ENCODE assay signal across 8 cellular contexts in genomic region chr12:124917135-124917840, GRCh38. TPM values are rescaled to one million over a fixed set of nuclear protein-coding genes. Genes with fewer than 3 reads are reported as not detected.
DNase-seq lines count a peak whose midpoint lies in the region; ATAC-seq and TF ChIP-seq lines count a peak whose summit lies in the region.

No MANE protein-coding gene starts in this region.

- no peaks in the 10 kb centered on the region for H3K9me3 ChIP-seq in lower lobe of right lung

- H3K27me3 ChIP-seq in lower lobe of right lung (ENCODE audit: low read depth), result no peaks in the 10 kb centered on the region

- no peak for TF ChIP-seq CTCF in lower lobe of right lung (IDR thresholded peaks at IDR 0.05)

- peak overlapping the region; percentile 91 for H3K4me3 ChIP-seq in lower lobe of right lung

- intact Hi-C loops in lower lobe of right lung (cut with DNase I), result no loop called here

- H3K4me1 ChIP-seq in lower lobe of right lung, result peaks cover 75% of the 10 kb centered on the region

- ATAC-seq in HG03342 (IDR thresholded peaks at IDR 0.05; ENCODE audit: unreplicated experiment), result peak; percentile 50
- ATAC-seq in lower lobe of right lung, result peak; percentile 88 to 91

- peak; percentile 90 for DNase-seq in activated gamma-delta T cell treated with Interleukin-2 at 50 U/mL for 16 hours
- DNase-seq in activated gamma-delta T cell (lab: John Stamatoyannopoulos, UW), result no peak
- peak; percentile 81 for DNase-seq in activated CD4-positive, CD25-positive, alpha-beta regulatory T cell treated with anti-CD3 and anti-CD28 coated beads, Interleukin-2, amount 50 U/mL, for 72 hours
- peak; percentile 100 for DNase-seq in dermis blood vessel endothelial cell
- peak; percentile 98 for DNase-seq in lower lobe of right lung
- DNase-seq in stimulated activated CD8-positive, alpha-beta memory T cell treated with anti-CD3 and anti-CD28 coated beads, Interleukin-12 subunit alpha, Interleukin-12 subunit beta, amount 100 ng/mL, for 1 hour (ENCODE audit: low read depth), result peak; percentile 78
- DNase-seq in SHP77 treated with DMSO at 0.1 percent for 48 hours (lab: John Stamatoyannopoulos, UW), result no peak

- H3K27ac ChIP-seq in lower lobe of right lung, result peak overlapping the region; percentile 100

- peaks cover 14% of the 10 kb centered on the region for H3K36me3 ChIP-seq in lower lobe of right lung

RNA-seq across cellular contexts. Expression of gene UBC, which starts 2.8 kb away (rescaled TPM):
- 1,840 and 2,354 TPM in 2 replicates for total RNA-seq in dermis blood vessel endothelial cell
- 977 TPM for total RNA-seq in lower lobe of right lung

RNA-seq across cellular contexts. Expression of gene SCARB1, which starts 53.6 kb away (rescaled TPM):
- total RNA-seq in dermis blood vessel endothelial cell, result 42.5 and 44.1 TPM in 2 replicates
- 24.0 TPM for total RNA-seq in lower lobe of right lung

Comparison
In these comparisons a context has a peak if more than half of its experiments do, and no peak if none do; other contexts are left out.
1. DNase-seq: peak in activated gamma-delta T cell treated with Interleukin-2 at 50 U/mL for 16 hours (single experiment), activated CD4-positive, CD25-positive, alpha-beta regulatory T cell treated with anti-CD3 and anti-CD28 coated beads, Interleukin-2, amount 50 U/mL, for 72 hours (single experiment), dermis blood vessel endothelial cell (single experiment), lower lobe of right lung (single experiment) and stimulated activated CD8-positive, alpha-beta memory T cell treated with anti-CD3 and anti-CD28 coated beads, Interleukin-12 subunit alpha, Interleukin-12 subunit beta, amount 100 ng/mL, for 1 hour (single experiment); none in activated gamma-delta T cell (single experiment) and SHP77 treated with DMSO at 0.1 percent for 48 hours (single experiment).